ENCODE assay signal across 8 cellular contexts in genomic region chr6:35719407-35719829, GRCh38. TPM values are rescaled to one million over a fixed set of nuclear protein-coding genes. Genes with fewer than 3 reads are reported as not detected.
A peak's percentile ranks its signal among the peaks of the same experiment; 100 is the strongest.
DNase-seq lines count a peak whose midpoint lies in the region; ATAC-seq, FAIRE-seq and TF ChIP-seq lines count a peak whose summit lies in the region.

No MANE protein-coding gene starts in this region.

- H3K27me3 ChIP-seq in H1 (replicated peaks in 1 of 4; ENCODE audit: control insufficient read depth in 3 of 4, extremely low read depth in 1 of 4, insufficient read depth in 3 of 4, low read length in 3 of 4) (0 out of 7 replicates have a peak, but pooled peaks cover 0 to 3% (median 0%) of the 10 kb centered on the region in 4 experiments), skeletal muscle satellite cell (ENCODE audit: control insufficient read depth, insufficient read depth, low read length) (no peaks in the 10 kb centered on the region)
- H3K27me3 ChIP-seq in effector memory CD4-positive, alpha-beta T cell (replicated peaks; ENCODE audit: control insufficient read depth, insufficient read depth, low read length, poor library complexity, severe bottlenecking), result no peaks in the 10 kb centered on the region

- H2AK5ac ChIP-seq in H1 (ENCODE audit: low read depth, low read length), result no peak overlapping the region

- no peak for FAIRE-seq in H1 (lab: Jason Lieb, UNC)

- peak; percentile 31 for ATAC-seq in GM19043 (IDR thresholded peaks at IDR 0.05; ENCODE audit: low read depth, unreplicated experiment)
- peak; percentile 17 for ATAC-seq in HG03342 (IDR thresholded peaks at IDR 0.05; ENCODE audit: unreplicated experiment)
- ATAC-seq in esophagus mucosa, result no peak

- H2BK120ac ChIP-seq in H1 (replicated peaks; ENCODE audit: low read depth, low read length), result no peak overlapping the region

- H2BK20ac ChIP-seq in H1 (ENCODE audit: low read length), result peak overlapping the region; percentile 4; the same call in 1 of the 2 replicates

- H4K91ac ChIP-seq in H1 (replicated peaks; ENCODE audit: insufficient read length, low read length), result peak overlapping the region; percentile 59

- H3K23ac ChIP-seq in H1 (ENCODE audit: insufficient read length), result no peak overlapping the region

- peak overlapping the region; percentile 8; the same call in 1 of the 2 replicates for H2BK5ac ChIP-seq in H1 (ENCODE audit: low read depth, low read length)

- H3K9ac ChIP-seq in H1 (replicated peaks in 1 of 4; ENCODE audit: extremely low read depth in 1 of 4, low read depth in 3 of 4, low read length in 3 of 4), result no peak overlapping the region
- peak overlapping the region; percentile 33 for H3K9ac ChIP-seq in skeletal muscle satellite cell (ENCODE audit: low read depth, low read length)

- H3K4me2 ChIP-seq in H1 (ENCODE audit: insufficient read depth in 1 of 2, low read depth in 2 of 2, low read length in 2 of 2), result peak overlapping the region; percentile 6 to 19; a peak in 1 of 4 replicates
- H3K4me2 ChIP-seq in skeletal muscle satellite cell (ENCODE audit: low read length), result peak overlapping the region; percentile 81

- TF ChIP-seq CTCF in H1 (IDR thresholded peaks at IDR 0.05; ENCODE audit: control extremely low read depth in 1 of 3, insufficient read depth in 1 of 3, low read depth in 1 of 3, low read length in 3 of 3), result no peak

- DNase-seq in H1 (ENCODE audit: low read depth in 1 of 2, low spot score in 2 of 2), result no peak
- DNase-seq in effector memory CD4-positive, alpha-beta T cell, result no peak
- no peak for DNase-seq in DMS114 treated with DMSO at 0.1 percent for 48 hours (lab: John Stamatoyannopoulos, UW; ENCODE audit: unreplicated experiment)
- DNase-seq in SIG-M5 (lab: John Stamatoyannopoulos, UW), result no peak

- no peaks in the 10 kb centered on the region for H3K79me2 ChIP-seq in H1 (ENCODE audit: control insufficient read depth in 1 of 2, insufficient read depth in 2 of 2, low read length in 2 of 2)

- H3K27ac ChIP-seq in H1 (ENCODE audit: low read depth, low read length), result no peak overlapping the region
- H3K27ac ChIP-seq in effector memory CD4-positive, alpha-beta T cell (ENCODE audit: insufficient read depth, low read length, poor library complexity, severe bottlenecking), result no peak overlapping the region

- no peak overlapping the region for H3K14ac ChIP-seq in H1 (ENCODE audit: insufficient read length)

- no peaks in the 10 kb centered on the region for H4K20me1 ChIP-seq in H1 (replicated peaks in 1 of 2; ENCODE audit: control insufficient read depth in 1 of 2, insufficient read depth in 2 of 2, low read length in 2 of 2)

- peaks cover 14 to 40% (median 28%) of the 10 kb centered on the region in 4 experiments for H3K4me1 ChIP-seq in H1 (replicated peaks in 1 of 4; ENCODE audit: control insufficient read depth in 3 of 4, insufficient read depth in 4 of 4, low read length in 3 of 4)
- peaks cover 38% of the 10 kb centered on the region for H3K4me1 ChIP-seq in skeletal muscle satellite cell (ENCODE audit: control insufficient read depth, insufficient read depth, low read length)
- H3K4me1 ChIP-seq in effector memory CD4-positive, alpha-beta T cell (ENCODE audit: control insufficient read depth, insufficient read depth, low read length, poor library complexity, severe bottlenecking), result peaks cover 33% of the 10 kb centered on the region

- no peaks in the 10 kb centered on the region for H3K79me1 ChIP-seq in H1 (ENCODE audit: low read depth, low read length)

- no peak overlapping the region for H4K5ac ChIP-seq in H1 (ENCODE audit: insufficient read length, low read depth, low read length)

- H3K56ac ChIP-seq in H1 (replicated peaks; ENCODE audit: insufficient read length, low read depth, low read length), result no peak overlapping the region

- H3K9me3 ChIP-seq in H1 (ENCODE audit: insufficient read depth in 2 of 2, low read depth in 1 of 2, low read length in 1 of 2), result no peaks in the 10 kb centered on the region
- no peaks in the 10 kb centered on the region for H3K9me3 ChIP-seq in skeletal muscle satellite cell (replicated peaks; ENCODE audit: low read length)
- H3K9me3 ChIP-seq in effector memory CD4-positive, alpha-beta T cell (ENCODE audit: control insufficient read depth, low read length), result no peaks in the 10 kb centered on the region

- no peak overlapping the region for H2AFZ ChIP-seq in H1 (ENCODE audit: low read length)

- H3K18ac ChIP-seq in H1 (ENCODE audit: extremely low read depth, low read length), result peak overlapping the region; percentile 9; the same call in 1 of the 2 replicates

- WGBS in H1 (ENCODE audit: extremely low coverage in 1 of 2, insufficient coverage in 1 of 2, insufficient read length in 1 of 2, insufficient replicate concordance in 2 of 2, low coverage in 1 of 2, low lambda C conversion rate in 2 of 2, missing lambda C conversion rate in 1 of 2), 2 experiments, result 85% methylated on average over 5 of the region's 5 CpGs; no CpG with 5 or more reads in 1 of the 2 experiments

- TF ChIP-seq RAD21 in H1 (IDR thresholded peaks at IDR 0.05 in 1 of 2, conservative IDR thresholded peaks at IDR 0.05 in 1 of 2; ENCODE audit: low read depth in 2 of 2, low read length in 2 of 2), result no peak

- H3K36me3 ChIP-seq in H1 (ENCODE audit: control insufficient read depth in 2 of 4, insufficient read depth in 4 of 4, low read length in 3 of 4) (no peaks in the 10 kb centered on the region), skeletal muscle satellite cell (ENCODE audit: insufficient read depth, low read length) (no peaks in the 10 kb centered on the region)
- H3K36me3 ChIP-seq in effector memory CD4-positive, alpha-beta T cell (ENCODE audit: control insufficient read depth, insufficient read depth, low read length), result no peaks in the 10 kb centered on the region

- no peak for TF ChIP-seq EP300 in H1 (IDR thresholded peaks at IDR 0.05; ENCODE audit: borderline replicate concordance in 1 of 2, low read depth in 2 of 2, low read length in 2 of 2)

- no peak overlapping the region; the same call in 1 of the 2 replicates for H4K8ac ChIP-seq in H1 (ENCODE audit: extremely low read depth, insufficient read depth, low read length)

- no peak overlapping the region for H3K4ac ChIP-seq in H1 (replicated peaks; ENCODE audit: insufficient read length, low read depth, low read length)

- H2BK15ac ChIP-seq in H1 (ENCODE audit: low read length), result no peak overlapping the region

- POLR2A ChIA-PET in H1 (lab: Charles Lee; ENCODE audit: partially characterized antibody), result interaction anchor here (0.5 to 2.8 kb wide), 5 partner anchors 8 to 229 kb away, joined by 3 to 16 read pairs (median 3); no protein-coding TSS in a partner anchor

- no peak for TF ChIP-seq POLR2A in H1 (IDR thresholded peaks at IDR 0.05; ENCODE audit: control extremely low read depth in 1 of 2, low read depth in 2 of 2, low read length in 2 of 2)

- peak overlapping the region; percentile 42; the same call in 1 of the 2 replicates for H2BK12ac ChIP-seq in H1 (ENCODE audit: low read depth, low read length)

- no peak overlapping the region for H3K4me3 ChIP-seq in H1 (ENCODE audit: extremely low read depth in 1 of 4, insufficient read depth in 2 of 4, low read depth in 3 of 4, low read length in 4 of 4)
- H3K4me3 ChIP-seq in skeletal muscle satellite cell (ENCODE audit: low read length), result peak overlapping the region; percentile 56
- H3K4me3 ChIP-seq in effector memory CD4-positive, alpha-beta T cell (ENCODE audit: insufficient read depth, low read depth, low read length, poor library complexity, severe bottlenecking), result no peak overlapping the region

- H3K23me2 ChIP-seq in H1 (ENCODE audit: low read depth, low read length), result no peaks in the 10 kb centered on the region

- CTCF ChIA-PET in H1 (lab: Charles Lee; ENCODE audit: partially characterized antibody), result interaction anchor here (1.0 to 2.0 kb wide), 6 partner anchors 8 to 196 kb away, joined by 3 to 4 read pairs (median 4); partner anchors contain the start of gene ARMC12

RNA-seq across cellular contexts. Expression of gene ARMC12, which starts 17.4 kb away (rescaled TPM):
- 0.78 and 0.86 TPM in 2 replicates for total RNA-seq in H1 (2021; fragmentation: NEBNext Ultra II Directional; extraction: Animal tissue kit (Norgen Biotek cat#: 25700))
- 3.7 and 3.9 TPM in 2 replicates for polyA plus RNA-seq in H1 (2011; rRNA removed)
- 3.5 TPM for polyA plus RNA-seq in H1 (2011; cell fraction: cytosol; rRNA removed)
- 14.4 TPM for polyA plus RNA-seq in H1 (2011; cell fraction: nucleus; rRNA removed)
- 1.2 to 2.6 TPM (median 1.4 TPM) in 4 replicates for polyA plus RNA-seq in H1 (2012, experiment 1 of 2)
- polyA plus RNA-seq in H1 (2012, experiment 2 of 2), result 0.91 TPM
- polyA plus RNA-seq in H1 (2013, experiment 1 of 2), result 1.4 TPM
- 0.94 TPM for polyA plus RNA-seq in H1 (2013, experiment 2 of 2)
- 0.63 and 0.66 TPM in 2 replicates for polyA minus RNA-seq in H1 (2011; rRNA and poly(A)+ RNA removed)
- polyA minus RNA-seq in H1 (2011; cell fraction: cytosol; rRNA and poly(A)+ RNA removed), result not detected
- 0.80 TPM for polyA minus RNA-seq in H1 (2011; cell fraction: nucleus; rRNA and poly(A)+ RNA removed)
- 0.25 and 0.66 TPM in 2 replicates for total RNA-seq in skeletal muscle satellite cell (2012; rRNA removed)
- not detected for total RNA-seq in esophagus mucosa

RNA-seq across cellular contexts. Expression of gene FKBP5, which starts 30.7 kb away (rescaled TPM):
- total RNA-seq in H1 (2021; fragmentation: NEBNext Ultra II Directional; extraction: Animal tissue kit (Norgen Biotek cat#: 25700)), result 40.4 and 41.0 TPM in 2 replicates
- 9.3 and 14.3 TPM in 2 replicates for polyA plus RNA-seq in H1 (2011; rRNA removed)
- polyA plus RNA-seq in H1 (2011; cell fraction: cytosol; rRNA removed), result 16.1 TPM
- polyA plus RNA-seq in H1 (2011; cell fraction: nucleus; rRNA removed), result 6.4 TPM
- polyA plus RNA-seq in H1 (2012, experiment 1 of 2), result 31.8 to 41.6 TPM (median 34.6 TPM) in 4 replicates
- polyA plus RNA-seq in H1 (2012, experiment 2 of 2), result 4.5 TPM
- 30.0 TPM for polyA plus RNA-seq in H1 (2013, experiment 1 of 2)
- 31.7 TPM for polyA plus RNA-seq in H1 (2013, experiment 2 of 2)
- polyA minus RNA-seq in H1 (2011; rRNA and poly(A)+ RNA removed), result 14.7 and 18.2 TPM in 2 replicates
- polyA minus RNA-seq in H1 (2011; cell fraction: cytosol; rRNA and poly(A)+ RNA removed), result 10.3 TPM
- 10.6 TPM for polyA minus RNA-seq in H1 (2011; cell fraction: nucleus; rRNA and poly(A)+ RNA removed)
- 45.9 and 52.2 TPM in 2 replicates for total RNA-seq in skeletal muscle satellite cell (2012; rRNA removed)
- 65.5 TPM for total RNA-seq in esophagus mucosa

RNA-seq across cellular contexts. Expression of gene CLPSL2, which starts 57.0 kb away (rescaled TPM):
- 1.4 TPM in 2 replicates for total RNA-seq in H1 (2021; fragmentation: NEBNext Ultra II Directional; extraction: Animal tissue kit (Norgen Biotek cat#: 25700))
- polyA plus RNA-seq in H1 (2011; rRNA removed), result 3.2 and 3.4 TPM in 2 replicates
- 1.0 TPM for polyA plus RNA-seq in H1 (2011; cell fraction: cytosol; rRNA removed)
- polyA plus RNA-seq in H1 (2011; cell fraction: nucleus; rRNA removed), result 3.3 TPM
- polyA plus RNA-seq in H1 (2012, experiment 1 of 2), result 2.6 to 6.7 TPM (median 5.0 TPM) in 4 replicates
- not detected for polyA plus RNA-seq in H1 (2012, experiment 2 of 2)
- 4.3 TPM for polyA plus RNA-seq in H1 (2013, experiment 1 of 2)
- polyA plus RNA-seq in H1 (2013, experiment 2 of 2), result 4.7 TPM
- not detected in 2 replicates for polyA minus RNA-seq in H1 (2011; rRNA and poly(A)+ RNA removed)
- polyA minus RNA-seq in H1 (2011; cell fraction: cytosol; rRNA and poly(A)+ RNA removed), result not detected
- 2.7 TPM for polyA minus RNA-seq in H1 (2011; cell fraction: nucleus; rRNA and poly(A)+ RNA removed)
- not detected in 2 replicates for total RNA-seq in skeletal muscle satellite cell (2012; rRNA removed)
- total RNA-seq in esophagus mucosa, result not detected
